27 cellular contexts compared by ENCODE assay signal in genomic region chr10:5002013-5002727, GRCh38. TPM values are rescaled to one million over a fixed set of nuclear protein-coding genes. Genes with fewer than 3 reads are reported as not detected.
DNase-seq lines count a peak whose midpoint lies in the region; ATAC-seq, FAIRE-seq and TF ChIP-seq lines count a peak whose summit lies in the region.
"Had no signal": no experiment of that assay in that cellular context is flagged by ENCODE, and none has a peak within 500 bp of the region (broad histone marks: within the 10 kb centered on the region; RNA-seq: fewer than 3 reads in every experiment).

No MANE protein-coding gene starts in this region.

- intact Hi-C loops in sciatic nerve (cut with DNase I) = no loop called here

- no peak for FAIRE-seq in A549 (lab: Jason Lieb, UNC)
- FAIRE-seq: keratinocyte had no signal

- POLR2A ChIA-PET in A549 (lab: Yijun Ruan, JAX) = interaction anchor here (0.6 to 1.8 kb wide), 7 partner anchors 18 to 95 kb away, joined by 3 to 11 read pairs (median 6); partner anchors contain the start of genes AKR1C1 and AKR1C3

- no peak for TF ChIP-seq POLR2A in A549 (IDR thresholded peaks at IDR 0.05; ENCODE audit: low read length)

- peaks cover 5% of the 10 kb centered on the region; the same call in 2 of the 3 replicates for H3K9me3 ChIP-seq in A549
- H3K9me3 ChIP-seq in skeletal muscle satellite cell (replicated peaks; ENCODE audit: low read length) = no peaks in the 10 kb centered on the region
- H3K9me3 ChIP-seq: BLaER1, ovary, sigmoid colon, thyroid gland had no signal

- DNase-seq in A549 (ENCODE audit: low read depth in 1 of 2, low spot score in 1 of 2) (no peak), NCI-H146 treated with DMSO at 0.1 percent for 48 hours (lab: John Stamatoyannopoulos, UW; ENCODE audit: unreplicated experiment) (peak; percentile 51), fibroblast of the aortic adventitia (ENCODE audit: low read depth) (no peak), OCI-M1 (lab: John Stamatoyannopoulos, UW) (no peak), sciatic nerve (ENCODE audit: low spot score) (no peak)
- DNase-seq: activated CD4-positive, CD25-positive, alpha-beta regulatory T cell treated with anti-CD3 and anti-CD28 coated beads, Interleukin-2, amount 50 U/mL, for 72 hours; activated CD8-positive, alpha-beta T cell treated with anti-CD3 and anti-CD28 coated beads for 36 hours; DMS53; GOT3; NCI-H1092; NCI-H1930; NCI-H69; nephron progenitor cell; ovary; sigmoid colon; stimulated activated naive CD4-positive, alpha-beta T cell treated with Interleukin-2 at 50 U/mL for 16 hours; T-helper 17 cell; thyroid gland had no signal

- CTCF ChIA-PET in A549 (lab: Yijun Ruan, JAX) = interaction anchor here (0.8 to 2.2 kb wide), 7 partner anchors 8 to 432 kb away, joined by 3 to 8 read pairs (median 3); partner anchors contain the start of gene AKR1C3

- TF ChIP-seq RAD21 in A549 (conservative IDR thresholded peaks at IDR 0.05 in 1 of 2, IDR thresholded peaks at IDR 0.05 in 1 of 2) = no peak

- no peak for TF ChIP-seq CTCF in A549 (IDR thresholded peaks at IDR 0.05)
- no peak for TF ChIP-seq CTCF in fibroblast of the aortic adventitia (IDR thresholded peaks at IDR 0.05; ENCODE audit: insufficient read depth, low read length)

- no peak for TF ChIP-seq EP300 in A549 (IDR thresholded peaks at IDR 0.05)

- no peak overlapping the region for H3K9ac ChIP-seq in skeletal muscle satellite cell (ENCODE audit: low read depth, low read length)
- H3K9ac ChIP-seq: BLaER1 had no signal

- ATAC-seq in A549 (peak in 1 of 2 experiments; percentile 19; a peak in 3 of 6 replicates), HG02623 (IDR thresholded peaks at IDR 0.05; ENCODE audit: unreplicated experiment) (no peak), sciatic nerve (no peak)
- ATAC-seq: activated CD8-positive, alpha-beta T cell treated with anti-CD3 and anti-CD28 coated beads for 36 hours; activated T-helper 17 cell treated with anti-CD3 and anti-CD28 coated beads, Interleukin-2, amount 50 U/mL, for 72 hours; T-helper 17 cell had no signal

- H3K4me1 ChIP-seq in A549 (peaks cover 24% of the 10 kb centered on the region; the same call in 2 of the 3 replicates), skeletal muscle satellite cell (ENCODE audit: control insufficient read depth, insufficient read depth, low read length) (no peaks in the 10 kb centered on the region)
- H3K4me1 ChIP-seq: BLaER1, sigmoid colon, thyroid gland had no signal

- H3K4me3 ChIP-seq in A549 = peak overlapping the region; percentile 81
- peak overlapping the region; percentile 46 for H3K4me3 ChIP-seq in fibroblast of the aortic adventitia (ENCODE audit: low read depth, low read length)
- peak overlapping the region; percentile 20 for H3K4me3 ChIP-seq in skeletal muscle satellite cell (ENCODE audit: low read length)
- H3K4me3 ChIP-seq: BLaER1, cardiac muscle cell, lung, ovary, sigmoid colon, thyroid gland had no signal

- no peaks in the 10 kb centered on the region for H3K36me3 ChIP-seq in skeletal muscle satellite cell (ENCODE audit: insufficient read depth, low read length)
- H3K36me3 ChIP-seq: BLaER1, cardiac muscle cell, ovary, sigmoid colon, thyroid gland had no signal

- H3K4me2 ChIP-seq in A549 (peak overlapping the region; percentile 77), skeletal muscle satellite cell (ENCODE audit: low read length) (no peak overlapping the region)
- H3K4me2 ChIP-seq: BLaER1 had no signal

- no peaks in the 10 kb centered on the region for H3K27me3 ChIP-seq in skeletal muscle satellite cell (ENCODE audit: control insufficient read depth, insufficient read depth, low read length)
- H3K27me3 ChIP-seq: BLaER1, cardiac muscle cell, ovary, sigmoid colon, thyroid gland had no signal

- peak overlapping the region; percentile 87 to 95 for H3K27ac ChIP-seq in A549
- H3K27ac ChIP-seq: BLaER1, cardiac muscle cell, ovary, sigmoid colon, thyroid gland had no signal

- WGBS in A549 (ENCODE audit: missing lambda C conversion rate) = 4% methylated on average over 2 of the region's 2 CpGs

TF ChIP-seq in A549, 52 proteins besides CTCF, POLR2A, EP300 and RAD21 (continues in another document):
- TF ChIP-seq NPAS2 (CRISPR knock-in tag; IDR thresholded peaks at IDR 0.05; ENCODE audit: borderline replicate concordance) (no peak), HOXB5 (CRISPR knock-in tag; IDR thresholded peaks at IDR 0.05) (no peak), ELK1 (IDR thresholded peaks at IDR 0.05; ENCODE audit: low read depth, low read length) (no peak), RNF2 (IDR thresholded peaks at IDR 0.05; ENCODE audit: borderline replicate concordance, low read depth) (no peak), RFX5 (IDR thresholded peaks at IDR 0.05) (no peak), PBX3 (IDR thresholded peaks at IDR 0.05) (no peak), HES2 (IDR thresholded peaks at IDR 0.05) (no peak), ZFP36 (IDR thresholded peaks at IDR 0.05; ENCODE audit: borderline replicate concordance, partially characterized antibody) (no peak), GATA3 (IDR thresholded peaks at IDR 0.05; ENCODE audit: borderline replicate concordance) (peak; percentile 21), FOSB (CRISPR knock-in tag; IDR thresholded peaks at IDR 0.05) (peak; percentile 45; the same call in 1 of the 2 replicates), ZSCAN20 (CRISPR knock-in tag; IDR thresholded peaks at IDR 0.05) (no peak), SMC3 (IDR thresholded peaks at IDR 0.05) (no peak), SREBF2 (IDR thresholded peaks at IDR 0.05) (no peak), NR3C1 (IDR thresholded peaks at IDR 0.05) (no peak), TFCP2L1 (CRISPR knock-in tag; IDR thresholded peaks at IDR 0.05) (no peak), HOXA7 (CRISPR knock-in tag; IDR thresholded peaks at IDR 0.05) (peak; percentile 86), ZC3H11A (IDR thresholded peaks at IDR 0.05) (no peak), MAZ (IDR thresholded peaks at IDR 0.05; ENCODE audit: borderline replicate concordance, low read depth, low read length) (no peak), MAFK (IDR thresholded peaks at IDR 0.05; ENCODE audit: partially characterized antibody) (no peak), ESRRA (IDR thresholded peaks at IDR 0.05; ENCODE audit: borderline replicate concordance, low read length) (no peak)

RNA-seq across cellular contexts. Expression of gene AKR1C2, which starts 1.5 kb away (rescaled TPM):
- polyA plus RNA-seq in A549 (2011; rRNA removed) = 6,607 and 6,805 TPM in 2 replicates
- 2,138 and 2,314 TPM in 2 replicates for polyA plus RNA-seq in A549 (2012; cell fraction: cytosol; rRNA removed)
- 1,646 and 2,223 TPM in 2 replicates for polyA plus RNA-seq in A549 (2012; cell fraction: nucleus; rRNA removed)
- polyA plus RNA-seq in A549 (2017; fragmentation: RNase III; extraction: RNeasy Plus Mini Kit Qiagen cat#74134 plus additional on column Dnase treatment) = 5,292 to 5,660 TPM (median 5,410 TPM) in 3 replicates
- 1,944 and 2,314 TPM in 2 replicates for polyA minus RNA-seq in A549 (2011; rRNA and poly(A)+ RNA removed)
- total RNA-seq in fibroblast of the aortic adventitia (ENCODE audit: low replicate concordance) = 48.2 and 376 TPM in 2 replicates
- total RNA-seq in skeletal muscle satellite cell (2012; rRNA removed) = 60.6 and 92.0 TPM in 2 replicates
- total RNA-seq in sciatic nerve = 97.9 TPM
- total RNA-seq: activated CD8-positive, alpha-beta T cell treated with anti-CD3 and anti-CD28 coated beads for 36 hours; activated T-helper 17 cell treated with anti-CD3 and anti-CD28 coated beads, Interleukin-2, amount 50 U/mL, for 72 hours; G401; T-helper 17 cell had no signal
- polyA plus RNA-seq: IgD-negative memory B cell had no signal

RNA-seq across cellular contexts. Expression of gene AKR1C1, which starts 39.0 kb away (rescaled TPM):
- polyA plus RNA-seq in A549 (2011; rRNA removed) (1,148 and 1,445 TPM in 2 replicates), A549 (2017; fragmentation: RNase III; extraction: RNeasy Plus Mini Kit Qiagen cat#74134 plus additional on column Dnase treatment) (642 to 1,056 TPM (median 970 TPM) in 3 replicates)
- 341 and 343 TPM in 2 replicates for polyA plus RNA-seq in A549 (2012; cell fraction: cytosol; rRNA removed)
- polyA plus RNA-seq in A549 (2012; cell fraction: nucleus; rRNA removed) = 297 and 392 TPM in 2 replicates
- polyA minus RNA-seq in A549 (2011; rRNA and poly(A)+ RNA removed) = 365 and 496 TPM in 2 replicates
- total RNA-seq in fibroblast of the aortic adventitia (ENCODE audit: low replicate concordance) (116 and 355 TPM in 2 replicates), sciatic nerve (84.2 TPM)
- 206 and 221 TPM in 2 replicates for total RNA-seq in skeletal muscle satellite cell (2012; rRNA removed)
- polyA plus RNA-seq: IgD-negative memory B cell had no signal

Comparison
In these comparisons a context has a peak if more than half of its experiments do, and no peak if none do; other contexts are left out.
1. H3K4me3 ChIP-seq: peak in every context shown above with its lines; median percentile 81 in A549; 46 in fibroblast of the aortic adventitia; 20 in skeletal muscle satellite cell.